7 cellular contexts compared by ENCODE assay signal in genomic region chr5:58288275-58288674, GRCh38.
DNase-seq lines count a peak whose midpoint lies in the region; TF ChIP-seq lines count a peak whose summit lies in the region.
"Not testable (repeated sequence)": the region's sequence is repeated elsewhere in the genome, so short reads cannot be mapped to it uniquely, and the experiment has no call there.

No MANE protein-coding gene starts in this region.

- not testable (repeated sequence) for H3K79me2 ChIP-seq in H9 (ENCODE audit: insufficient read depth, low read length)

- not testable (repeated sequence) for H2AK5ac ChIP-seq in H9 (ENCODE audit: insufficient read length, low read length)

- DNase-seq in DMS 273 (lab: John Stamatoyannopoulos, UW; ENCODE audit: unreplicated experiment) (peak; percentile 13), H9 (peak; percentile 41), NCI-H187 (lab: John Stamatoyannopoulos, UW) (peak; percentile 8 to 13), NCI-H69 (lab: John Stamatoyannopoulos, UW) (peak; percentile 53), SHP77 (lab: John Stamatoyannopoulos, UW) (peak; percentile 53 to 64), epithelial cell of esophagus (ENCODE audit: low read depth) (peak; percentile 19), posterior vena cava (ENCODE audit: low spot score) (peak; percentile 67)

- H3K27ac ChIP-seq in H9 (ENCODE audit: insufficient read length, low read depth, low read length), result not testable (repeated sequence)

- H3T11ph ChIP-seq in H9 (ENCODE audit: low read length), result not testable (repeated sequence)

- not testable (repeated sequence) for H4K5ac ChIP-seq in H9 (ENCODE audit: insufficient read length, low read depth, low read length)

- not testable (repeated sequence) for H3K36me3 Mint-ChIP-seq in H9 (ENCODE audit: insufficient read depth in 1 of 3, low read depth in 3 of 3)

- not testable (repeated sequence) for H3K4me3 ChIP-seq in epithelial cell of esophagus (ENCODE audit: low read length)

- H3K23ac ChIP-seq in H9 (ENCODE audit: insufficient read length, low read depth, low read length), result not testable (repeated sequence)

- not testable (repeated sequence) for H3K4ac ChIP-seq in H9 (ENCODE audit: low read depth, low read length)

- H3K18ac ChIP-seq in H9 (ENCODE audit: insufficient read length, low read depth, low read length), result not testable (repeated sequence)

- not testable (repeated sequence) for H3K9ac ChIP-seq in H9 (ENCODE audit: extremely low read depth, insufficient read length, low read length)

- H2BK12ac ChIP-seq in H9 (ENCODE audit: insufficient read length, low read depth, low read length), result not testable (repeated sequence)

- not testable (repeated sequence) for H4K8ac ChIP-seq in H9 (replicated peaks; ENCODE audit: insufficient read length, low read depth, low read length)

- not testable (repeated sequence) for H3K4me3 Mint-ChIP-seq in H9

- not testable (repeated sequence) for H3K56ac ChIP-seq in H9 (ENCODE audit: insufficient read length, low read depth, low read length)

- H3K4me1 Mint-ChIP-seq in H9, result not testable (repeated sequence)

- not testable (repeated sequence) for H3K9me3 ChIP-seq in H9 (ENCODE audit: control insufficient read depth, low read depth, low read length)

- H2AFZ ChIP-seq in H9 (ENCODE audit: low read length), result not testable (repeated sequence)

- not testable (repeated sequence) for H2BK15ac ChIP-seq in H9 (ENCODE audit: low read depth, low read length)

- not testable (repeated sequence) for H3K14ac ChIP-seq in H9 (ENCODE audit: insufficient read depth, low read length)

- not testable (repeated sequence) for H3K4me2 ChIP-seq in H9 (ENCODE audit: insufficient read depth, insufficient read length, low read length)

- not testable (repeated sequence) for H3K23me2 ChIP-seq in H9 (ENCODE audit: insufficient read length, low read depth, low read length, poor library complexity, severe bottlenecking)

- not testable (repeated sequence) for TF ChIP-seq CTCF in H9 (conservative IDR thresholded peaks at IDR 0.05); epithelial cell of esophagus (IDR thresholded peaks at IDR 0.05; ENCODE audit: insufficient read depth, low read depth, low read length, missing control alignments)

- H3K79me1 ChIP-seq in H9 (ENCODE audit: insufficient read depth, low read depth, low read length, poor library complexity, severe bottlenecking), result not testable (repeated sequence)

- H2BK120ac ChIP-seq in H9 (ENCODE audit: low read depth, low read length, poor library complexity, severe bottlenecking), result not testable (repeated sequence)

- no CpG with 5 or more reads among the region's 10 CpGs for WGBS in H9 (ENCODE audit: extremely low coverage, insufficient read length, low lambda C conversion rate)

- not testable (repeated sequence) for H3K4me1 ChIP-seq in H9 (ENCODE audit: insufficient read depth, low read length)

- H3K27me3 ChIP-seq in H9 (ENCODE audit: insufficient read depth, low read length), result not testable (repeated sequence)

- H2BK20ac ChIP-seq in H9 (ENCODE audit: low read depth, low read length, poor library complexity, severe bottlenecking), result not testable (repeated sequence)

- H4K20me1 ChIP-seq in H9 (ENCODE audit: control insufficient read depth, insufficient read depth, insufficient read length), result not testable (repeated sequence)

- H3K9me3 Mint-ChIP-seq in H9, result peaks cover 9 to 11% of the 10 kb centered on the region in 2 experiments; a peak in 4 of 5 replicates

- H3K27me3 Mint-ChIP-seq in H9 (ENCODE audit: low read depth), result not testable (repeated sequence)

- H2BK5ac ChIP-seq in H9 (ENCODE audit: insufficient read length, low read length), result not testable (repeated sequence)

- not testable (repeated sequence) for H4K91ac ChIP-seq in H9 (ENCODE audit: insufficient read length, low read depth, low read length)

- intact Hi-C loops in posterior vena cava (cut with DNase I), result not testable (repeated sequence)

- not testable (repeated sequence) for H3K27ac Mint-ChIP-seq in H9

Comparison
In these comparisons a context has a peak if more than half of its experiments do, and no peak if none do; other contexts are left out.
1. DNase-seq: peak in every context shown above with its lines; median percentile 67 in posterior vena cava; 58 in SHP77; 53 in NCI-H69; 41 in H9; 19 in epithelial cell of esophagus; 13 in DMS 273; 10 in NCI-H187.